Comparison of ENCODE assay signal across 16 cellular contexts in the genomic region with DNA sequence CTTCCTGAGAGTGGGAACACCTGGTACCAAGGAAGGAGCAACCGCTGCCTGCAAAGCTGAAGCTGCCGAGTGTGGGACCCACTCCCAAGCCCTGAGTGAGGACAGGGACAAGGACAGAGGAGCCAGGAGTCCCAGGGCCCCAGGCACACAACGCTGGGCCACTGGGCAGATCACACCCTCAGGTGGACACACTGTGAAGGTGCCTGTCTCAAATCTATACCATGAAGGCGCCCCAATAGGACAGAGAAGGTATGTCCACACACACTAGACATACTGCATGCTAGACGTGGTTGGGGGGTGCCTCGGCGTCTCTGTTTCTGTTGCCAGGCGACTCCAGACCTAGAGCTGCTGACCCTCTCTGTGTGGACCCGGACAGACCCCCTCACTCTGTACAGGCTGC.
"Had no signal": no experiment of that assay in that cellular context is flagged by ENCODE, and none has a peak within 500 bp of the region (broad histone marks: within the 10 kb centered on the region; RNA-seq: fewer than 3 reads in every experiment).

No MANE protein-coding gene starts in this region.

- H3K4me3 Mint-ChIP-seq: activated CD4-positive, alpha-beta memory T cell treated with anti-CD3 and anti-CD28 coated beads, Interleukin-2, amount 10 ng/mL, durations not matched to agents 7 days and 5 days; activated CD4-positive, alpha-beta T cell treated with anti-CD3 and anti-CD28 coated beads for 36 hours; activated naive CD8-positive, alpha-beta T cell treated with anti-CD3 and anti-CD28 coated beads for 36 hours; activated T-cell treated with anti-CD3 and anti-CD28 coated beads, Interleukin-2, amount 50 U/mL, for 72 hours; dendritic cell treated with granulocyte-macrophage colony-stimulating factor and Interleukin-4, amounts not matched to agents 40 ng/mL and 50 ng/mL, for 4 days; natural killer cell had no signal

- H3K36me3 ChIP-seq: brain microvascular endothelial cell, lower lobe of right lung, tibial nerve had no signal

- H3K27ac ChIP-seq: brain microvascular endothelial cell, lower lobe of right lung, tibial nerve, VCaP had no signal

- H3K9me3 ChIP-seq: lower lobe of right lung, tibial nerve had no signal

- ATAC-seq: activated CD4-positive, alpha-beta T cell treated with anti-CD3 and anti-CD28 coated beads for 36 hours; activated T-cell treated with anti-CD3 and anti-CD28 coated beads, Interleukin-2, amount 50 U/mL, for 72 hours; lower lobe of right lung had no signal

- H3K4me1 Mint-ChIP-seq: activated CD4-positive, alpha-beta memory T cell treated with anti-CD3 and anti-CD28 coated beads, Interleukin-2, amount 10 ng/mL, durations not matched to agents 7 days and 5 days; activated CD4-positive, alpha-beta T cell treated with anti-CD3 and anti-CD28 coated beads for 36 hours; activated naive CD8-positive, alpha-beta T cell treated with anti-CD3 and anti-CD28 coated beads for 36 hours; natural killer cell had no signal

- H3K4me3 ChIP-seq: lower lobe of right lung, tibial nerve had no signal

- DNase-seq: activated CD4-positive, alpha-beta memory T cell treated with anti-CD3 and anti-CD28 coated beads, Interleukin-2, amount 10 ng/mL, durations not matched to agents 7 days and 5 days; activated CD4-positive, alpha-beta T cell treated with anti-CD3 and anti-CD28 coated beads for 36 hours; activated CD8-positive, alpha-beta memory T cell treated with anti-CD3 and anti-CD28 coated beads, Interleukin-2, amount 50 U/mL, for 4 hours; activated gamma-delta T cell treated with Interleukin-2 at 50 U/mL for 16 hours; activated naive CD8-positive, alpha-beta T cell treated with anti-CD3 and anti-CD28 coated beads for 36 hours; activated T-cell treated with anti-CD3 and anti-CD28 coated beads, Interleukin-2, amount 50 U/mL, for 72 hours; brain microvascular endothelial cell; erythroblast; hypothalamus; kidney glomerular epithelial cell; lower lobe of right lung; natural killer cell; T-helper 9 cell had no signal

- H3K27me3 ChIP-seq: brain microvascular endothelial cell, tibial nerve had no signal

- H3K4me1 ChIP-seq: lower lobe of right lung, tibial nerve had no signal

- H3K9me3 Mint-ChIP-seq: activated CD4-positive, alpha-beta memory T cell treated with anti-CD3 and anti-CD28 coated beads, Interleukin-2, amount 10 ng/mL, durations not matched to agents 7 days and 5 days; activated naive CD8-positive, alpha-beta T cell treated with anti-CD3 and anti-CD28 coated beads for 36 hours; activated T-cell treated with anti-CD3 and anti-CD28 coated beads, Interleukin-2, amount 50 U/mL, for 72 hours; dendritic cell treated with granulocyte-macrophage colony-stimulating factor and Interleukin-4, amounts not matched to agents 40 ng/mL and 50 ng/mL, for 4 days; natural killer cell had no signal

- H3K27ac Mint-ChIP-seq: activated CD4-positive, alpha-beta memory T cell treated with anti-CD3 and anti-CD28 coated beads, Interleukin-2, amount 10 ng/mL, durations not matched to agents 7 days and 5 days; activated CD4-positive, alpha-beta T cell treated with anti-CD3 and anti-CD28 coated beads for 36 hours; activated naive CD8-positive, alpha-beta T cell treated with anti-CD3 and anti-CD28 coated beads for 36 hours; activated T-cell treated with anti-CD3 and anti-CD28 coated beads, Interleukin-2, amount 50 U/mL, for 72 hours; dendritic cell treated with granulocyte-macrophage colony-stimulating factor and Interleukin-4, amounts not matched to agents 40 ng/mL and 50 ng/mL, for 4 days; natural killer cell had no signal

- H3K36me3 Mint-ChIP-seq: activated naive CD8-positive, alpha-beta T cell treated with anti-CD3 and anti-CD28 coated beads for 36 hours; natural killer cell had no signal
